23 cellular contexts compared by ENCODE assay signal in genomic region chr20:38159539-38159938, GRCh38. TPM values are rescaled to one million over a fixed set of nuclear protein-coding genes. Genes with fewer than 3 reads are reported as not detected.
DNase-seq lines count a peak whose midpoint lies in the region; ATAC-seq, FAIRE-seq and TF ChIP-seq lines count a peak whose summit lies in the region.
"Had no signal": no experiment of that assay in that cellular context is flagged by ENCODE, and none has a peak within 500 bp of the region (broad histone marks: within the 10 kb centered on the region; RNA-seq: fewer than 3 reads in every experiment).

No MANE protein-coding gene starts in this region.

- WGBS in spleen, 5 donors, result 78 to 90% (median 88%) methylated on average over 4 of the region's 4 CpGs

- H3K36me3 Mint-ChIP-seq in T-cell, result no peaks in the 10 kb centered on the region
- H3K36me3 Mint-ChIP-seq: CD4-positive, CD25-positive, alpha-beta regulatory T cell; WTC11 had no signal

- no peak for ATAC-seq in GM19397 (IDR thresholded peaks at IDR 0.05; ENCODE audit: unreplicated experiment)
- ATAC-seq in T-cell (replicated peaks in 1 of 4), result no peak
- no peak for ATAC-seq in sciatic nerve
- ATAC-seq in GM21367 (IDR thresholded peaks at IDR 0.05; ENCODE audit: unreplicated experiment), result no peak
- ATAC-seq: WTC11 had no signal

- H3K4me3 Mint-ChIP-seq in T-cell, result no peak overlapping the region
- H3K4me3 Mint-ChIP-seq: CD4-positive, CD25-positive, alpha-beta regulatory T cell; WTC11 had no signal

- H3K27ac ChIP-seq in ascending aorta, result peak overlapping the region; percentile 88 to 89
- peak overlapping the region; percentile 90 to 96 for H3K27ac ChIP-seq in right atrium auricular region
- H3K27ac ChIP-seq in spleen, result peak overlapping the region in 4 of 8 donors; percentile 22 to 56 (median 50)
- H3K27ac ChIP-seq: neutrophil, suprapubic skin had no signal

- H3K36me3 ChIP-seq in ascending aorta (peaks cover 17% of the 10 kb centered on the region in 2 donors), right atrium auricular region (peaks cover 66% of the 10 kb centered on the region), spleen (peaks cover 0 to 35% (median 0%) of the 10 kb centered on the region in 6 donors)
- H3K36me3 ChIP-seq: neutrophil, suprapubic skin had no signal

- H3K4me3 ChIP-seq in ascending aorta (no peak overlapping the region), right atrium auricular region (peak overlapping the region in 1 of 2 donors; percentile 4), spleen (no peak overlapping the region)
- H3K4me3 ChIP-seq: suprapubic skin had no signal

- peaks cover 6 to 36% of the 10 kb centered on the region in 2 donors for H3K4me1 ChIP-seq in ascending aorta
- H3K4me1 ChIP-seq in right atrium auricular region, result peaks cover 0 to 87% of the 10 kb centered on the region in 2 donors
- peaks cover 5 to 91% (median 45%) of the 10 kb centered on the region in 6 donors for H3K4me1 ChIP-seq in spleen
- H3K4me1 ChIP-seq: suprapubic skin had no signal

- H3K27me3 Mint-ChIP-seq in T-cell, result peaks cover 7 to 16% of the 10 kb centered on the region in 2 donors

- no peak overlapping the region for H3K27ac Mint-ChIP-seq in T-cell

- TF ChIP-seq POLR2A in spleen (IDR thresholded peaks at IDR 0.05), result no peak

- TF ChIP-seq CTCF in ascending aorta (IDR thresholded peaks at IDR 0.05), result no peak
- TF ChIP-seq CTCF in right atrium auricular region (IDR thresholded peaks at IDR 0.05), result no peak
- TF ChIP-seq CTCF in spleen (IDR thresholded peaks at IDR 0.05 in 8 of 11, conservative IDR thresholded peaks at IDR 0.05 in 3 of 11), result no peak

- H3K27me3 ChIP-seq in ascending aorta (no peaks in the 10 kb centered on the region), right atrium auricular region (no peaks in the 10 kb centered on the region), spleen (replicated peaks in 1 of 7) (peaks cover 0 to 2% (median 0%) of the 10 kb centered on the region in 7 donors)
- H3K27me3 ChIP-seq: suprapubic skin had no signal

- FAIRE-seq in HTR-8/SVneo (lab: Jason Lieb, UNC), result peak; percentile 4
- FAIRE-seq: bronchial epithelial cell had no signal

- intact Hi-C loops in ascending aorta (cut with DNase I) (no loop called here), spleen (cut with DNase I; ENCODE audit: low total_unique reads) (no loop called here), sciatic nerve (cut with DNase I) (no loop called here)

- DNase-seq in HTR-8/SVneo (ENCODE audit: insufficient read length, low spot score) (no peak), ascending aorta (ENCODE audit: low spot score in 2 of 2) (no peak), right atrium auricular region (ENCODE audit: low spot score) (no peak), spleen (peak; percentile 22), T-cell (no peak), sciatic nerve (ENCODE audit: low spot score) (no peak)
- DNase-seq: activated CD4-positive, alpha-beta T cell treated with anti-CD3 and anti-CD28 coated beads, Interleukin-2, amount 50 U/mL, for 48 hours; activated effector memory CD4-positive, alpha-beta T cell treated with anti-CD3 and anti-CD28 coated beads, Interleukin-2, amount 50 U/mL, for 16 hours; CD4-positive, CD25-positive, alpha-beta regulatory T cell; DMS153; dorsolateral prefrontal cortex; GF-D8; GOT3; KBM-7; NCI-H1694; NCI-H2171 treated with DMSO at 0.1 percent for 48 hours; SHP77 treated with DMSO at 0.1 percent for 48 hours had no signal

- CTCF ChIA-PET in T-cell (lab: Charles Lee), result no interaction called here

- H3K9me3 ChIP-seq in ascending aorta, result no peaks in the 10 kb centered on the region
- no peaks in the 10 kb centered on the region for H3K9me3 ChIP-seq in right atrium auricular region
- H3K9me3 ChIP-seq in spleen, result no peaks in the 10 kb centered on the region
- H3K9me3 ChIP-seq: neutrophil, suprapubic skin had no signal

- H3K9me3 Mint-ChIP-seq in T-cell, result no peaks in the 10 kb centered on the region
- H3K9me3 Mint-ChIP-seq: CD4-positive, CD25-positive, alpha-beta regulatory T cell; WTC11 had no signal

- POLR2A ChIA-PET in T-cell (lab: Charles Lee), result no interaction called here

- H3K4me1 Mint-ChIP-seq in T-cell, result no peaks in the 10 kb centered on the region
- H3K4me1 Mint-ChIP-seq: CD4-positive, CD25-positive, alpha-beta regulatory T cell; WTC11 had no signal

RNA-seq across cellular contexts. Expression of gene TGM2, which starts 5.5 kb away (rescaled TPM):
- total RNA-seq in ascending aorta (529 TPM), right atrium auricular region (1,000 to 10,000 TPM in 1 of 2 donors, 100 to 1,000 TPM in 1; 680 to 1,303 TPM), spleen (100 to 1,000 TPM in 1 of 7 donors, 10 to 100 TPM in 6; 60.2 to 167 (median 87.6) TPM), T-cell (1 to 10 TPM in 2 of 5 donors, under 1 TPM in 1, not detected in 2; 0.62 to 1.8 (median 1.2) TPM), sciatic nerve (70.3 TPM)
- polyA plus RNA-seq in spleen, result 10 to 100 TPM in 2 of 3 donors, 1 to 10 TPM in 1; 9.3 to 35.3 (median 19.8) TPM
- total RNA-seq: CD4-positive, CD25-positive, alpha-beta regulatory T cell had no signal

Comparison
In these comparisons a context has a peak if more than half of its experiments do, and no peak if none do; other contexts are left out.
1. RNA of gene TGM2, which starts 5.5 kb away (total RNA-seq): 680 to 1,303 TPM in right atrium auricular region, 529 TPM in ascending aorta (single experiment), 60.2 to 167 TPM in spleen and 70.3 TPM in sciatic nerve (single experiment); 0.62 to 1.8 TPM in T-cell; every median in the first group is over 10 times any median in the second.